In genomic region chr2:171687287-171688128, GRCh38 we compare ENCODE assay signal across 1 cellular context.
TF ChIP-seq lines count a peak whose summit lies in the region.

Gene DYNC1I2 (plus strand): TSS chr2:171687469. CDS start chr2:171690156, 2,687 bp downstream.

TF ChIP-seq in K562, 482 proteins besides CTCF, POLR2A, EP300 and RAD21 (continued from another document and continues in another):
- TF ChIP-seq, protein P1, sequence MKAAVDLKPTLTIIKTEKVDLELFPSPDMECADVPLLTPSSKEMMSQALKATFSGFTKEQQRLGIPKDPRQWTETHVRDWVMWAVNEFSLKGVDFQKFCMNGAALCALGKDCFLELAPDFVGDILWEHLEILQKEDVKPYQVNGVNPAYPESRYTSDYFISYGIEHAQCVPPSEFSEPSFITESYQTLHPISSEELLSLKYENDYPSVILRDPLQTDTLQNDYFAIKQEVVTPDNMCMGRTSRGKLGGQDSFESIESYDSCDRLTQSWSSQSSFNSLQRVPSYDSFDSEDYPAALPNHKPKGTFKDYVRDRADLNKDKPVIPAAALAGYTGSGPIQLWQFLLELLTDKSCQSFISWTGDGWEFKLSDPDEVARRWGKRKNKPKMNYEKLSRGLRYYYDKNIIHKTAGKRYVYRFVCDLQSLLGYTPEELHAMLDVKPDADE (conservative IDR thresholded peaks at IDR 0.05; ENCODE audit: control insufficient read depth, low read depth, low read length): peak; percentile 100
- TF ChIP-seq, protein P2, sequence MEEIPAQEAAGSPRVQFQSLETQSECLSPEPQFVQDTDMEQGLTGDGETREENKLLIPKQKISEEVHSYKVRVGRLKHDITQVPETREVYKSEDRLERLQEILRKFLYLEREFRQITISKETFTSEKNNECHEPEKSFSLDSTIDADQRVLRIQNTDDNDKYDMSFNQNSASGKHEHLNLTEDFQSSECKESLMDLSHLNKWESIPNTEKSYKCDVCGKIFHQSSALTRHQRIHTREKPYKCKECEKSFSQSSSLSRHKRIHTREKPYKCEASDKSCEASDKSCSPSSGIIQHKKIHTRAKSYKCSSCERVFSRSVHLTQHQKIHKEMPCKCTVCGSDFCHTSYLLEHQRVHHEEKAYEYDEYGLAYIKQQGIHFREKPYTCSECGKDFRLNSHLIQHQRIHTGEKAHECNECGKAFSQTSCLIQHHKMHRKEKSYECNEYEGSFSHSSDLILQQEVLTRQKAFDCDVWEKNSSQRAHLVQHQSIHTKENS (CRISPR knock-in tag; IDR thresholded peaks at IDR 0.05): no peak
- TF ChIP-seq MLX (CRISPR knock-in tag; conservative IDR thresholded peaks at IDR 0.05) (0 out of 4 replicates have a peak, but pooled peaks of 1 of the 2 experiments have one; percentile 27), RNF2 (IDR thresholded peaks at IDR 0.05) (peak; percentile 68; the same call in 1 of the 2 replicates), ERF (CRISPR knock-in tag; IDR thresholded peaks at IDR 0.05) (0 out of 2 replicates have a peak, but pooled peaks have one; percentile 51), U2AF1 (optimal IDR thresholded peaks at IDR 0.05; ENCODE audit: low read depth, low read length) (no peak), ARID2 (IDR thresholded peaks at IDR 0.05) (no peak), NBN (IDR thresholded peaks at IDR 0.05; ENCODE audit: low read depth) (peak; percentile 81; the same call in 1 of the 2 replicates), HMG20A (CRISPR knock-in tag; conservative IDR thresholded peaks at IDR 0.05) (no peak), ZNF133 (CRISPR knock-in tag; IDR thresholded peaks at IDR 0.05) (no peak), ZNF830 (CRISPR knock-in tag; IDR thresholded peaks at IDR 0.05) (no peak), FOXK1 (CRISPR knock-in tag; IDR thresholded peaks at IDR 0.05; ENCODE audit: borderline replicate concordance) (no peak; the same call in 1 of the 2 replicates), DIDO1 (tag; IDR thresholded peaks at IDR 0.05; ENCODE audit: low read depth) (peak; percentile 75), RFX5 (IDR thresholded peaks at IDR 0.05; ENCODE audit: low read depth, low read length) (no peak), RB1 (IDR thresholded peaks at IDR 0.05; ENCODE audit: low read depth) (peak; percentile 70; the same call in 1 of the 2 replicates), ZNF274 (IDR thresholded peaks at IDR 0.05; ENCODE audit: borderline replicate concordance, low read depth, low read length) (no peak), BRCA1 (IDR thresholded peaks at IDR 0.05) (no peak), BRCA1 (CRISPR knock-in tag; IDR thresholded peaks at IDR 0.05) (no peak), BACH1 (tag; IDR thresholded peaks at IDR 0.05) (peak; percentile 87; the same call in 1 of the 2 replicates), TAF1 (IDR thresholded peaks at IDR 0.05; ENCODE audit: control insufficient read depth, extremely low read depth, insufficient read depth, low read length, severe bottlenecking) (peak; percentile 65), MTA2 (IDR thresholded peaks at IDR 0.05; ENCODE audit: low read depth) (no peak), HDAC8 (tag; IDR thresholded peaks at IDR 0.05) (no peak), MAZ (CRISPR knock-in tag; conservative IDR thresholded peaks at IDR 0.05 in 1 of 2, IDR thresholded peaks at IDR 0.05 in 1 of 2) (peak in 1 of 2 experiments; percentile 54; a peak in 3 of 4 replicates), ZNF785 (CRISPR knock-in tag; IDR thresholded peaks at IDR 0.05) (no peak), HBP1 (CRISPR knock-in tag; IDR thresholded peaks at IDR 0.05) (no peak), KAT2B (IDR thresholded peaks at IDR 0.05; ENCODE audit: low read depth, low read length) (no peak), MCM3 (IDR thresholded peaks at IDR 0.05) (no peak), TCF15 (CRISPR knock-in tag; IDR thresholded peaks at IDR 0.05) (no peak), PHF20 (IDR thresholded peaks at IDR 0.05; ENCODE audit: partially characterized antibody) (peak; percentile 65), CBX8 (IDR thresholded peaks at IDR 0.05; ENCODE audit: borderline replicate concordance, extremely low read depth, low read depth, low read length, poor library complexity, severe bottlenecking) (no peak), MCM5 (IDR thresholded peaks at IDR 0.05; ENCODE audit: low read depth) (no peak), ZNF707 (CRISPR knock-in tag; conservative IDR thresholded peaks at IDR 0.05) (no peak), TFAM (CRISPR knock-in tag; conservative IDR thresholded peaks at IDR 0.05) (no peak), ZNF518B (CRISPR knock-in tag; IDR thresholded peaks at IDR 0.05) (no peak), ZBTB7A (IDR thresholded peaks at IDR 0.05; ENCODE audit: borderline replicate concordance, control insufficient read depth, low read depth, low read length) (peak; percentile 66), TBL1XR1 (IDR thresholded peaks at IDR 0.05; ENCODE audit: low read length in 2 of 2) (0 out of 4 replicates have a peak, but pooled peaks of 1 of the 2 experiments have one; percentile 41), CREB3L1 (IDR thresholded peaks at IDR 0.05; ENCODE audit: borderline replicate concordance, low read depth) (peak; percentile 93), ZC3H11A (IDR thresholded peaks at IDR 0.05; ENCODE audit: low read depth, low read length) (no peak), PHF8 (IDR thresholded peaks at IDR 0.05; ENCODE audit: borderline replicate concordance, low read length) (peak; percentile 86), MEF2A (IDR thresholded peaks at IDR 0.05; ENCODE audit: control insufficient read depth, low read depth, low read length) (no peak), ELF2 (CRISPR knock-in tag; IDR thresholded peaks at IDR 0.05) (peak; percentile 89), HEY1 (CRISPR knock-in tag; IDR thresholded peaks at IDR 0.05; ENCODE audit: borderline replicate concordance) (no peak), NFE2L1 (tag; IDR thresholded peaks at IDR 0.05; ENCODE audit: borderline replicate concordance, low read depth) (no peak), HMGN3 (IDR thresholded peaks at IDR 0.05; ENCODE audit: borderline replicate concordance, extremely low read depth, insufficient read length, low read depth, low read length) (peak; percentile 37)
- TF ChIP-seq, protein P3, sequence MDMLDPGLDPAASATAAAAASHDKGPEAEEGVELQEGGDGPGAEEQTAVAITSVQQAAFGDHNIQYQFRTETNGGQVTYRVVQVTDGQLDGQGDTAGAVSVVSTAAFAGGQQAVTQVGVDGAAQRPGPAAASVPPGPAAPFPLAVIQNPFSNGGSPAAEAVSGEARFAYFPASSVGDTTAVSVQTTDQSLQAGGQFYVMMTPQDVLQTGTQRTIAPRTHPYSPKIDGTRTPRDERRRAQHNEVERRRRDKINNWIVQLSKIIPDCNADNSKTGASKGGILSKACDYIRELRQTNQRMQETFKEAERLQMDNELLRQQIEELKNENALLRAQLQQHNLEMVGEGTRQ (CRISPR knock-in tag; IDR thresholded peaks at IDR 0.05): no peak; the same call in 1 of the 2 replicates
- TF ChIP-seq, protein P4, sequence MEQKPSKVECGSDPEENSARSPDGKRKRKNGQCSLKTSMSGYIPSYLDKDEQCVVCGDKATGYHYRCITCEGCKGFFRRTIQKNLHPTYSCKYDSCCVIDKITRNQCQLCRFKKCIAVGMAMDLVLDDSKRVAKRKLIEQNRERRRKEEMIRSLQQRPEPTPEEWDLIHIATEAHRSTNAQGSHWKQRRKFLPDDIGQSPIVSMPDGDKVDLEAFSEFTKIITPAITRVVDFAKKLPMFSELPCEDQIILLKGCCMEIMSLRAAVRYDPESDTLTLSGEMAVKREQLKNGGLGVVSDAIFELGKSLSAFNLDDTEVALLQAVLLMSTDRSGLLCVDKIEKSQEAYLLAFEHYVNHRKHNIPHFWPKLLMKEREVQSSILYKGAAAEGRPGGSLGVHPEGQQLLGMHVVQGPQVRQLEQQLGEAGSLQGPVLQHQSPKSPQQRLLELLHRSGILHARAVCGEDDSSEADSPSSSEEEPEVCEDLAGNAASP (IDR thresholded peaks at IDR 0.05): no peak
- TF ChIP-seq, protein P5, sequence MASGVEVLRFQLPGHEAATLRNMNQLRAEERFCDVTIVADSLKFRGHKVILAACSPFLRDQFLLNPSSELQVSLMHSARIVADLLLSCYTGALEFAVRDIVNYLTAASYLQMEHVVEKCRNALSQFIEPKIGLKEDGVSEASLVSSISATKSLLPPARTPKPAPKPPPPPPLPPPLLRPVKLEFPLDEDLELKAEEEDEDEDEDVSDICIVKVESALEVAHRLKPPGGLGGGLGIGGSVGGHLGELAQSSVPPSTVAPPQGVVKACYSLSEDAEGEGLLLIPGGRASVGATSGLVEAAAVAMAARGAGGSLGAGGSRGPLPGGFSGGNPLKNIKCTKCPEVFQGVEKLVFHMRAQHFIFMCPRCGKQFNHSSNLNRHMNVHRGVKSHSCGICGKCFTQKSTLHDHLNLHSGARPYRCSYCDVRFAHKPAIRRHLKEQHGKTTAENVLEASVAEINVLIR (CRISPR knock-in tag; IDR thresholded peaks at IDR 0.05): peak; percentile 61
- TF ChIP-seq, protein P6, sequence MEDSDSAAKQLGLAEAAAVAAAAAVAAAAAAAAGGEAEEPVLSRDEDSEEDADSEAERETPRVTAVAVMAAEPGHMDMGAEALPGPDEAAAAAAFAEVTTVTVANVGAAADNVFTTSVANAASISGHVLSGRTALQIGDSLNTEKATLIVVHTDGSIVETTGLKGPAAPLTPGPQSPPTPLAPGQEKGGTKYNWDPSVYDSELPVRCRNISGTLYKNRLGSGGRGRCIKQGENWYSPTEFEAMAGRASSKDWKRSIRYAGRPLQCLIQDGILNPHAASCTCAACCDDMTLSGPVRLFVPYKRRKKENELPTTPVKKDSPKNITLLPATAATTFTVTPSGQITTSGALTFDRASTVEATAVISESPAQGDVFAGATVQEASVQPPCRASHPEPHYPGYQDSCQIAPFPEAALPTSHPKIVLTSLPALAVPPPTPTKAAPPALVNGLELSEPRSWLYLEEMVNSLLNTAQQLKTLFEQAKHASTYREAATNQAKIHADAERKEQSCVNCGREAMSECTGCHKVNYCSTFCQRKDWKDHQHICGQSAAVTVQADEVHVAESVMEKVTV (CRISPR knock-in tag; IDR thresholded peaks at IDR 0.05): no peak
- TF ChIP-seq, protein P7, sequence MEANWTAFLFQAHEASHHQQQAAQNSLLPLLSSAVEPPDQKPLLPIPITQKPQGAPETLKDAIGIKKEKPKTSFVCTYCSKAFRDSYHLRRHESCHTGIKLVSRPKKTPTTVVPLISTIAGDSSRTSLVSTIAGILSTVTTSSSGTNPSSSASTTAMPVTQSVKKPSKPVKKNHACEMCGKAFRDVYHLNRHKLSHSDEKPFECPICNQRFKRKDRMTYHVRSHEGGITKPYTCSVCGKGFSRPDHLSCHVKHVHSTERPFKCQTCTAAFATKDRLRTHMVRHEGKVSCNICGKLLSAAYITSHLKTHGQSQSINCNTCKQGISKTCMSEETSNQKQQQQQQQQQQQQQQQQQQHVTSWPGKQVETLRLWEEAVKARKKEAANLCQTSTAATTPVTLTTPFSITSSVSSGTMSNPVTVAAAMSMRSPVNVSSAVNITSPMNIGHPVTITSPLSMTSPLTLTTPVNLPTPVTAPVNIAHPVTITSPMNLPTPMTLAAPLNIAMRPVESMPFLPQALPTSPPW (CRISPR knock-in tag; IDR thresholded peaks at IDR 0.05): peak; percentile 58; the same call in 1 of the 2 replicates
